8 cellular contexts compared by ENCODE assay signal in the genomic region with DNA sequence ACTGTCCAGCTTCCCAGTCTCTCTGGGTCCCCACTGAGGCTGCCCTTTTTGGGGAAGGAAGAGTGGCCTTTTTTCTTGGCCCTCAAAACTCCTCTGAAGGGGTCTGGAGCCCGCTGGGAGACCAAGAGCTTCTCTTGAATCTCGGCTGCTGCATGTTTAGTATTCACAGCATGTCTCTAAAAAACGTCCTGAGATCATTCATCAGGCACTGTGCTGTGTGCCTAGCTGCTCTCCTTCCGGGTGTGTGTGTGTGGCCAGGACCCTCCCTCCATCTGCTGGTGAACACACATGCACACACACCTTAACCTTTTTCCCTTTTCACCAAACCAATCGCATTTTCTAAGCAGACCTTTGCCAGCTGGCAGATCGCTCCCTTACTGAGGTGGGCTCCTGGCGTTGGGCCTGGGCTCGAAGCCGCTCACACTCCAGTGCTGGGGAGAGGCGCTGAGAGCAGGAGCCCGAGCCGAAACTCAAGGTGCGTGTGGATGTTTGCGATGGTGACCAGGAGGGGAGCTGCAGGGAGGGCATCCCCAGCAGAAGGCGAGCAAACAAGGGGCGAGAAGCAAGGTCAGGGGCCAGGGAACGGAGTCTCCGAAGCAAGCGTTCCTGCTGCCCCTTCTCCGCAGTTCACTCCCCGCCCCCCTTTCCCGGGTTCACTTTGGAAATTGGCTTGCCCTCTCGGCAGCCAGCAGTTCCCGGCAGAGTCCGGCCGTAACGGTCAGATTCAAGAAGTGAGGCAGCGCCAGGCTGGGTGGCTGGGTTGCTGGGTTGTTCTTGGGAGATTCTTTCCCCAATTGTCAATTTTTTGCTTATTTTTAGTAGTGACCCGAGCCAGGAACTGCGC. TPM values are rescaled to one million over a fixed set of nuclear protein-coding genes. Genes with fewer than 3 reads are reported as not detected.
DNase-seq lines count a peak whose midpoint lies in the region; ATAC-seq and TF ChIP-seq lines count a peak whose summit lies in the region.

No MANE protein-coding gene starts in this region.

- H3K27ac Mint-ChIP-seq in activated T-helper 17 cell treated with anti-CD3 and anti-CD28 coated beads, Interleukin-2, amount 50 U/mL, for 72 hours: no peak overlapping the region

- peak overlapping the region; percentile 38 for H3K4me3 ChIP-seq in kidney epithelial cell (ENCODE audit: low read depth, low read length)
- peak overlapping the region in 3 of 4 donors; percentile 16 to 50 (median 23) for H3K4me3 ChIP-seq in tibial nerve

- H3K9me3 Mint-ChIP-seq in activated T-helper 17 cell treated with anti-CD3 and anti-CD28 coated beads, Interleukin-2, amount 50 U/mL, for 72 hours: no peaks in the 10 kb centered on the region

- H3K36me3 ChIP-seq in kidney epithelial cell (ENCODE audit: control insufficient read depth, insufficient read depth, low read length): no peaks in the 10 kb centered on the region
- no peaks in the 10 kb centered on the region for H3K36me3 ChIP-seq in tibial nerve

- H3K27ac ChIP-seq in C4-2B (peak overlapping the region; percentile 72), tibial nerve (no peak overlapping the region)

- TF ChIP-seq CTCF in C4-2B (conservative IDR thresholded peaks at IDR 0.05) (peak; percentile 42), kidney epithelial cell (IDR thresholded peaks at IDR 0.05; ENCODE audit: insufficient read depth, low read length, poor library complexity, severe bottlenecking) (no peak), tibial nerve (IDR thresholded peaks at IDR 0.05) (no peak)

- H3K36me3 Mint-ChIP-seq in activated T-helper 17 cell treated with anti-CD3 and anti-CD28 coated beads, Interleukin-2, amount 50 U/mL, for 72 hours (ENCODE audit: low read depth): no peaks in the 10 kb centered on the region

- H3K4me3 Mint-ChIP-seq in activated T-helper 17 cell treated with anti-CD3 and anti-CD28 coated beads, Interleukin-2, amount 50 U/mL, for 72 hours: peak overlapping the region; percentile 46

- WGBS in tibial nerve, 2 donors: 7 to 53% methylated on average over 19 to 30 of the region's 30 CpGs

- peaks cover 42% of the 10 kb centered on the region for H3K27me3 Mint-ChIP-seq in activated T-helper 17 cell treated with anti-CD3 and anti-CD28 coated beads, Interleukin-2, amount 50 U/mL, for 72 hours

- ATAC-seq in activated T-helper 17 cell treated with anti-CD3 and anti-CD28 coated beads, Interleukin-2, amount 50 U/mL, for 72 hours (replicated peaks): no peak
- no peak for ATAC-seq in HG03442 (IDR thresholded peaks at IDR 0.05; ENCODE audit: unreplicated experiment)

- H3K4me1 Mint-ChIP-seq in activated T-helper 17 cell treated with anti-CD3 and anti-CD28 coated beads, Interleukin-2, amount 50 U/mL, for 72 hours: peaks cover 6% of the 10 kb centered on the region

- peaks cover 0 to 23% (median 0%) of the 10 kb centered on the region in 4 donors for H3K4me1 ChIP-seq in tibial nerve

- peak; percentile 38 for DNase-seq in HK-2 (ENCODE audit: unreplicated experiment)
- DNase-seq in kidney epithelial cell (ENCODE audit: low read depth): no peak
- no peak for DNase-seq in tibial nerve (ENCODE audit: low spot score in 2 of 2)
- no peak for DNase-seq in NOMO-1 (lab: John Stamatoyannopoulos, UW; ENCODE audit: unreplicated experiment in 2 of 2)
- no peak for DNase-seq in DMS114 treated with DMSO at 0.1 percent for 48 hours (lab: John Stamatoyannopoulos, UW; ENCODE audit: unreplicated experiment)

- H3K9me3 ChIP-seq in tibial nerve: no peaks in the 10 kb centered on the region

- TF ChIP-seq EP300 in tibial nerve (IDR thresholded peaks at IDR 0.05): no peak

- H3K27me3 ChIP-seq in kidney epithelial cell (ENCODE audit: control insufficient read depth, insufficient read depth, low read length) (peaks cover 29% of the 10 kb centered on the region), tibial nerve (peaks cover 0 to 88% of the 10 kb centered on the region in 2 donors)

- no peak for TF ChIP-seq POLR2A in tibial nerve (IDR thresholded peaks at IDR 0.05)

RNA-seq across cellular contexts. Expression of a gene that starts 0.6 kb away (rescaled TPM):
- not detected for total RNA-seq in activated T-helper 17 cell treated with anti-CD3 and anti-CD28 coated beads, Interleukin-2, amount 50 U/mL, for 72 hours
- total RNA-seq in kidney epithelial cell (0.04 TPM in 1 of 2 replicates, not detected in the other), tibial nerve (not detected)
